In genomic region chr3:177278016-177278415, GRCh38 we compare ENCODE assay signal across 2 cellular contexts.
TF ChIP-seq lines count a peak whose summit lies in the region.

No MANE protein-coding gene starts in this region.

TF ChIP-seq in HCT116, 20 proteins besides CTCF, POLR2A, EP300 and RAD21 (continued from another document):
- TF ChIP-seq REST (IDR thresholded peaks at IDR 0.05; ENCODE audit: low read depth), result no peak
- no peak for TF ChIP-seq ZFX (IDR thresholded peaks at IDR 0.05)
- TF ChIP-seq EZH2phosphoT487 (IDR thresholded peaks at IDR 0.05; ENCODE audit: borderline replicate concordance), result no peak
- TF ChIP-seq ELF1 (IDR thresholded peaks at IDR 0.05; ENCODE audit: borderline replicate concordance, low read depth), result no peak
- no peak for TF ChIP-seq SIN3A (IDR thresholded peaks at IDR 0.05; ENCODE audit: low read depth)
- TF ChIP-seq EZH2 (IDR thresholded peaks at IDR 0.05), result no peak
- no peak for TF ChIP-seq SRF (IDR thresholded peaks at IDR 0.05; ENCODE audit: low read depth)
- TF ChIP-seq SP1 (IDR thresholded peaks at IDR 0.05; ENCODE audit: low read depth), result no peak
- no peak for TF ChIP-seq CBX3 (IDR thresholded peaks at IDR 0.05; ENCODE audit: low read depth)
- no peak for TF ChIP-seq MAX (IDR thresholded peaks at IDR 0.05)
- TF ChIP-seq TCF7L2 (IDR thresholded peaks at IDR 0.05; ENCODE audit: borderline replicate concordance, extremely low read depth, insufficient read depth, insufficient read length), result no peak
- no peak for TF ChIP-seq JUND (IDR thresholded peaks at IDR 0.05)
- no peak for TF ChIP-seq ZBTB33 (IDR thresholded peaks at IDR 0.05; ENCODE audit: extremely low read depth, insufficient replicate concordance, low read length)
- TF ChIP-seq EGR1 (IDR thresholded peaks at IDR 0.05; ENCODE audit: low read depth), result no peak

TF ChIP-seq in K562, 482 proteins besides CTCF, POLR2A, EP300 and RAD21 (continued from another document):
- TF ChIP-seq USF1 (CRISPR knock-in tag; IDR thresholded peaks at IDR 0.05) (peak; percentile 34; the same call in 1 of the 2 replicates), NCOR1 (IDR thresholded peaks at IDR 0.05) (peak; percentile 20; the same call in 1 of the 2 replicates), MGA (IDR thresholded peaks at IDR 0.05) (0 out of 2 replicates have a peak, but pooled peaks have one; percentile 11), TSHZ1 (CRISPR knock-in tag; IDR thresholded peaks at IDR 0.05) (no peak), TAL1 (IDR thresholded peaks at IDR 0.05) (peak; percentile 58), TEAD4 (IDR thresholded peaks at IDR 0.05; ENCODE audit: low read length) (peak; percentile 47), TEAD4 (CRISPR knock-in tag; IDR thresholded peaks at IDR 0.05; ENCODE audit: borderline replicate concordance) (no peak), NFIC (IDR thresholded peaks at IDR 0.05) (no peak), DPF2 (IDR thresholded peaks at IDR 0.05) (peak; percentile 37; the same call in 1 of the 2 replicates), TRIM24 (IDR thresholded peaks at IDR 0.05) (peak in 1 of 2 experiments; percentile 25; a peak in 2 of 4 replicates)
